In the genomic region with DNA sequence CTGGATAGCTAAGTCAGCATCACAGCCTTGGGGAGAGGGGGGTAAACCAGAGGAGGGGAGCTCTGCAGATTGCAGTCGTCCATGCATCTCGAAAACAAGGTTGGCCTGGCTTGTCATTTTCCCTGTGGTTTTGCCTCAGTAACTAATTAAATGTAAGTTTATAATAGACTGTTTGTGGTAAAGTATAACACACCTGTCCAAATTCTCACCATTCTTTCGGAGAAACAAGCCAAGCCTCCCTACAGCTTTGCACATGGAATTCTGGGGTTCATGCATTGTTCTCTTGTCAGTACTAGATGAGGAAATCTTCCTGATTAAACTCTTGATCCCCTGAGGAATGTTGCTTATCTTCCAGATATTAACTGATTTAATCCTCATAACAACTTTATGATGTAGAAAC, we compare ENCODE assay signal across 1 cellular context.
TF ChIP-seq lines count a peak whose summit lies in the region.

No MANE protein-coding gene starts in this region.

TF ChIP-seq in GM23338, 12 proteins besides CTCF, POLR2A, EP300 and RAD21 (continued from another document):
- TF ChIP-seq, protein P1, sequence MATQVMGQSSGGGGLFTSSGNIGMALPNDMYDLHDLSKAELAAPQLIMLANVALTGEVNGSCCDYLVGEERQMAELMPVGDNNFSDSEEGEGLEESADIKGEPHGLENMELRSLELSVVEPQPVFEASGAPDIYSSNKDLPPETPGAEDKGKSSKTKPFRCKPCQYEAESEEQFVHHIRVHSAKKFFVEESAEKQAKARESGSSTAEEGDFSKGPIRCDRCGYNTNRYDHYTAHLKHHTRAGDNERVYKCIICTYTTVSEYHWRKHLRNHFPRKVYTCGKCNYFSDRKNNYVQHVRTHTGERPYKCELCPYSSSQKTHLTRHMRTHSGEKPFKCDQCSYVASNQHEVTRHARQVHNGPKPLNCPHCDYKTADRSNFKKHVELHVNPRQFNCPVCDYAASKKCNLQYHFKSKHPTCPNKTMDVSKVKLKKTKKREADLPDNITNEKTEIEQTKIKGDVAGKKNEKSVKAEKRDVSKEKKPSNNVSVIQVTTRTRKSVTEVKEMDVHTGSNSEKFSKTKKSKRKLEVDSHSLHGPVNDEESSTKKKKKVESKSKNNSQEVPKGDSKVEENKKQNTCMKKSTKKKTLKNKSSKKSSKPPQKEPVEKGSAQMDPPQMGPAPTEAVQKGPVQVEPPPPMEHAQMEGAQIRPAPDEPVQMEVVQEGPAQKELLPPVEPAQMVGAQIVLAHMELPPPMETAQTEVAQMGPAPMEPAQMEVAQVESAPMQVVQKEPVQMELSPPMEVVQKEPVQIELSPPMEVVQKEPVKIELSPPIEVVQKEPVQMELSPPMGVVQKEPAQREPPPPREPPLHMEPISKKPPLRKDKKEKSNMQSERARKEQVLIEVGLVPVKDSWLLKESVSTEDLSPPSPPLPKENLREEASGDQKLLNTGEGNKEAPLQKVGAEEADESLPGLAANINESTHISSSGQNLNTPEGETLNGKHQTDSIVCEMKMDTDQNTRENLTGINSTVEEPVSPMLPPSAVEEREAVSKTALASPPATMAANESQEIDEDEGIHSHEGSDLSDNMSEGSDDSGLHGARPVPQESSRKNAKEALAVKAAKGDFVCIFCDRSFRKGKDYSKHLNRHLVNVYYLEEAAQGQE (IDR thresholded peaks at IDR 0.05; ENCODE audit: unreplicated experiment), result no peak
- no peak for TF ChIP-seq EZH2 (IDR thresholded peaks at IDR 0.05; ENCODE audit: low read depth, unreplicated experiment)
- no peak for TF ChIP-seq NANOG (IDR thresholded peaks at IDR 0.05; ENCODE audit: borderline replicate concordance)
- TF ChIP-seq ZNF114 (CRISPR knock-in tag; IDR thresholded peaks at IDR 0.05), result no peak
- TF ChIP-seq, protein P2, sequence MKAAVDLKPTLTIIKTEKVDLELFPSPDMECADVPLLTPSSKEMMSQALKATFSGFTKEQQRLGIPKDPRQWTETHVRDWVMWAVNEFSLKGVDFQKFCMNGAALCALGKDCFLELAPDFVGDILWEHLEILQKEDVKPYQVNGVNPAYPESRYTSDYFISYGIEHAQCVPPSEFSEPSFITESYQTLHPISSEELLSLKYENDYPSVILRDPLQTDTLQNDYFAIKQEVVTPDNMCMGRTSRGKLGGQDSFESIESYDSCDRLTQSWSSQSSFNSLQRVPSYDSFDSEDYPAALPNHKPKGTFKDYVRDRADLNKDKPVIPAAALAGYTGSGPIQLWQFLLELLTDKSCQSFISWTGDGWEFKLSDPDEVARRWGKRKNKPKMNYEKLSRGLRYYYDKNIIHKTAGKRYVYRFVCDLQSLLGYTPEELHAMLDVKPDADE (IDR thresholded peaks at IDR 0.05), result no peak
- no peak for TF ChIP-seq POLR2AphosphoS5 (IDR thresholded peaks at IDR 0.05; ENCODE audit: low read depth)
- TF ChIP-seq, protein P3, sequence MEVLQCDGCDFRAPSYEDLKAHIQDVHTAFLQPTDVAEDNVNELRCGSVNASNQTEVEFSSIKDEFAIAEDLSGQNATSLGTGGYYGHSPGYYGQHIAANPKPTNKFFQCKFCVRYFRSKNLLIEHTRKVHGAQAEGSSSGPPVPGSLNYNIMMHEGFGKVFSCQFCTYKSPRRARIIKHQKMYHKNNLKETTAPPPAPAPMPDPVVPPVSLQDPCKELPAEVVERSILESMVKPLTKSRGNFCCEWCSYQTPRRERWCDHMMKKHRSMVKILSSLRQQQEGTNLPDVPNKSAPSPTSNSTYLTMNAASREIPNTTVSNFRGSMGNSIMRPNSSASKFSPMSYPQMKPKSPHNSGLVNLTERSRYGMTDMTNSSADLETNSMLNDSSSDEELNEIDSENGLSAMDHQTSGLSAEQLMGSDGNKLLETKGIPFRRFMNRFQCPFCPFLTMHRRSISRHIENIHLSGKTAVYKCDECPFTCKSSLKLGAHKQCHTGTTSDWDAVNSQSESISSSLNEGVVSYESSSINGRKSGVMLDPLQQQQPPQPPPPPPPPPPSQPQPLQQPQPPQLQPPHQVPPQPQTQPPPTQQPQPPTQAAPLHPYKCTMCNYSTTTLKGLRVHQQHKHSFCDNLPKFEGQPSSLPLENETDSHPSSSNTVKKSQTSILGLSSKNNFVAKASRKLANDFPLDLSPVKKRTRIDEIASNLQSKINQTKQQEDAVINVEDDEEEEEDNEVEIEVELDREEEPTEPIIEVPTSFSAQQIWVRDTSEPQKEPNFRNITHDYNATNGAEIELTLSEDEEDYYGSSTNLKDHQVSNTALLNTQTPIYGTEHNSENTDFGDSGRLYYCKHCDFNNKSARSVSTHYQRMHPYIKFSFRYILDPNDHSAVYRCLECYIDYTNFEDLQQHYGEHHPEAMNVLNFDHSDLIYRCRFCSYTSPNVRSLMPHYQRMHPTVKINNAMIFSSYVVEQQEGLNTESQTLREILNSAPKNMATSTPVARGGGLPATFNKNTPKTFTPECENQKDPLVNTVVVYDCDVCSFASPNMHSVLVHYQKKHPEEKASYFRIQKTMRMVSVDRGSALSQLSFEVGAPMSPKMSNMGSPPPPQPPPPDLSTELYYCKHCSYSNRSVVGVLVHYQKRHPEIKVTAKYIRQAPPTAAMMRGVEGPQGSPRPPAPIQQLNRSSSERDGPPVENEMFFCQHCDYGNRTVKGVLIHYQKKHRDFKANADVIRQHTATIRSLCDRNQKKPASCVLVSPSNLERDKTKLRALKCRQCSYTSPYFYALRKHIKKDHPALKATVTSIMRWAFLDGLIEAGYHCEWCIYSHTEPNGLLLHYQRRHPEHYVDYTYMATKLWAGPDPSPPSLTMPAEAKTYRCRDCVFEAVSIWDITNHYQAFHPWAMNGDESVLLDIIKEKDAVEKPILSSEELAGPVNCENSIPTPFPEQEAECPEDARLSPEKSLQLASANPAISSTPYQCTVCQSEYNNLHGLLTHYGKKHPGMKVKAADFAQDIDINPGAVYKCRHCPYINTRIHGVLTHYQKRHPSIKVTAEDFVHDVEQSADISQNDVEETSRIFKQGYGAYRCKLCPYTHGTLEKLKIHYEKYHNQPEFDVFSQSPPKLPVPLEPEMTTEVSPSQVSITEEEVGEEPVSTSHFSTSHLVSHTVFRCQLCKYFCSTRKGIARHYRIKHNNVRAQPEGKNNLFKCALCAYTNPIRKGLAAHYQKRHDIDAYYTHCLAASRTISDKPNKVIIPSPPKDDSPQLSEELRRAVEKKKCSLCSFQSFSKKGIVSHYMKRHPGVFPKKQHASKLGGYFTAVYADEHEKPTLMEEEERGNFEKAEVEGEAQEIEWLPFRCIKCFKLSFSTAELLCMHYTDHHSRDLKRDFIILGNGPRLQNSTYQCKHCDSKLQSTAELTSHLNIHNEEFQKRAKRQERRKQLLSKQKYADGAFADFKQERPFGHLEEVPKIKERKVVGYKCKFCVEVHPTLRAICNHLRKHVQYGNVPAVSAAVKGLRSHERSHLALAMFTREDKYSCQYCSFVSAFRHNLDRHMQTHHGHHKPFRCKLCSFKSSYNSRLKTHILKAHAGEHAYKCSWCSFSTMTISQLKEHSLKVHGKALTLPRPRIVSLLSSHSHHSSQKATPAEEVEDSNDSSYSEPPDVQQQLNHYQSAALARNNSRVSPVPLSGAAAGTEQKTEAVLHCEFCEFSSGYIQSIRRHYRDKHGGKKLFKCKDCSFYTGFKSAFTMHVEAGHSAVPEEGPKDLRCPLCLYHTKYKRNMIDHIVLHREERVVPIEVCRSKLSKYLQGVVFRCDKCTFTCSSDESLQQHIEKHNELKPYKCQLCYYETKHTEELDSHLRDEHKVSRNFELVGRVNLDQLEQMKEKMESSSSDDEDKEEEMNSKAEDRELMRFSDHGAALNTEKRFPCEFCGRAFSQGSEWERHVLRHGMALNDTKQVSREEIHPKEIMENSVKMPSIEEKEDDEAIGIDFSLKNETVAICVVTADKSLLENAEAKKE (CRISPR knock-in tag; IDR thresholded peaks at IDR 0.05), result no peak
- TF ChIP-seq STAT1 (IDR thresholded peaks at IDR 0.05; ENCODE audit: unreplicated experiment), result no peak
- TF ChIP-seq ZNF331 (CRISPR knock-in tag; IDR thresholded peaks at IDR 0.05; ENCODE audit: low read depth), result no peak
